In the genomic region with DNA sequence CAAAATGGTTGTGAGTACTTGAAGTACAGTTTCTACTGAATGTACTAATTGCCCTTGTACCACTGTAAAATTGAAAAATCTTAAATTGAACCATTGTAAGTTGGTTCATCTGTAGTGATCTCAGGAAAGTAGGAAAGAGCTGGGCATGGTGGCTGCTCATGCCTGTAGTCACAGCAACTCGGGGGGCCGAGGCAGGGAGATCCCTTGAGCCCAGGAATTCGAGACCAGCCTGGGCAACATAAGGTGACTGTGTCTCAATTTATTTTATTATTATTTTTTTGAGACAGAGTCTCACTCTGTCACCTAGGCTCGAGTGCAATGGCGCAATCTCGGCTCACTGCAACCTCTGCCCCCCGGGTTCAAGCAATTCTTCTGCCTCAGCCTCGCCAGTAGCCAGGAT, we compare ENCODE assay signal across 11 cellular contexts. TPM values are rescaled to one million over a fixed set of nuclear protein-coding genes. Genes with fewer than 3 reads are reported as not detected.
A peak's percentile ranks its signal among the peaks of the same experiment; 100 is the strongest.
DNase-seq lines count a peak whose midpoint lies in the region; ATAC-seq, FAIRE-seq and TF ChIP-seq lines count a peak whose summit lies in the region.
"Not testable (repeated sequence)": the region's sequence is repeated elsewhere in the genome, so short reads cannot be mapped to it uniquely, and the experiment has no call there.
"Had no signal": no experiment of that assay in that cellular context is flagged by ENCODE, and none has a peak within 500 bp of the region (broad histone marks: within the 10 kb centered on the region; RNA-seq: fewer than 3 reads in every experiment).

No MANE protein-coding gene starts in this region.

- TF ChIP-seq EP300 in HepG2 (IDR thresholded peaks at IDR 0.05; ENCODE audit: low read depth in 2 of 2, low read length in 2 of 2); HepG2 (CRISPR knock-in tag; IDR thresholded peaks at IDR 0.05; ENCODE audit: borderline replicate concordance): not testable (repeated sequence)

- FAIRE-seq in HepG2 (lab: Jason Lieb, UNC), result not testable (repeated sequence)

- H2AFZ ChIP-seq in HepG2 (ENCODE audit: low read length), result not testable (repeated sequence)

- 53% methylated on average over 8 of the region's 8 CpGs for WGBS in HepG2 (ENCODE audit: low lambda C conversion rate)

- not testable (repeated sequence) for H3K27me3 ChIP-seq in HepG2 (ENCODE audit: control insufficient read depth in 1 of 2, insufficient read depth in 2 of 2, low read length in 2 of 2); upper lobe of right lung

- not testable (repeated sequence) for H3K9ac ChIP-seq in HepG2 (ENCODE audit: insufficient read depth, low read depth, low read length)

- not testable (repeated sequence) for TF ChIP-seq POLR2A in HepG2 (IDR thresholded peaks at IDR 0.05; ENCODE audit: insufficient read depth in 1 of 2, low read depth in 2 of 2, low read length in 2 of 2)

- TF ChIP-seq RAD21 in HepG2 (CRISPR knock-in tag; IDR thresholded peaks at IDR 0.05), result not testable (repeated sequence)

- H4K20me1 ChIP-seq in HepG2 (ENCODE audit: insufficient read depth, low read length), result not testable (repeated sequence)

- BruUV-seq in HepG2 (replicated peaks; lab: Mats Ljungman, UMichigan), result not testable (repeated sequence)

- H3K4me2 ChIP-seq in HepG2 (ENCODE audit: low read depth, low read length), result not testable (repeated sequence)

- not testable (repeated sequence) for TF ChIP-seq CTCF in HepG2 (CRISPR knock-in tag; IDR thresholded peaks at IDR 0.05); upper lobe of right lung (IDR thresholded peaks at IDR 0.05)

- peaks cover 34% of the 10 kb centered on the region for H3K4me1 ChIP-seq in HepG2 (ENCODE audit: insufficient read depth, low read length)
- not testable (repeated sequence) for H3K4me1 ChIP-seq in upper lobe of right lung

- in situ Hi-C loops in HepG2 (cut with HindIII; ENCODE audit: extremely low pct_ligation_motif_present, low pct_unique_long_range_greater_than_20kb), result not testable (repeated sequence)

- not testable (repeated sequence) for H3K9me3 ChIP-seq in HepG2 (ENCODE audit: low read length); upper lobe of right lung

- not testable (repeated sequence) for H3K4me3 ChIP-seq in HepG2 (replicated peaks in 1 of 3; ENCODE audit: insufficient read depth in 1 of 3, low read depth in 2 of 3, low read length in 3 of 3); upper lobe of right lung

- ATAC-seq in HepG2, upper lobe of right lung: not testable (repeated sequence)

- H3K79me2 ChIP-seq in HepG2 (ENCODE audit: insufficient read depth, low read length), result not testable (repeated sequence)

- H3K36me3 ChIP-seq in HepG2 (replicated peaks in 1 of 2; ENCODE audit: control insufficient read depth in 1 of 2, insufficient read depth in 2 of 2, low read length in 2 of 2); upper lobe of right lung: not testable (repeated sequence)

- CTCF ChIA-PET in HepG2 (lab: Yijun Ruan, JAX; ENCODE audit: low intra/inter-chr PET ratio, low total read pairs), result not testable (repeated sequence)

- H3K27ac ChIP-seq in HepG2 (ENCODE audit: extremely low read length, insufficient read depth, low read length); upper lobe of right lung: not testable (repeated sequence)

- intact Hi-C loops in cardiac septum (cut with DNase I); posterior vena cava (cut with DNase I); upper lobe of right lung (cut with DNase I): not testable (repeated sequence)
- intact Hi-C loops in HepG2 (cut with micrococcal nuclease; ENCODE audit: unreplicated experiment), result loop anchor here (10.0 kb wide), 1 partner anchor 78 kb away; no protein-coding TSS in a partner anchor

- POLR2A ChIA-PET in HepG2 (lab: Yijun Ruan, JAX), result not testable (repeated sequence)

- DNase-seq in cardiac septum (ENCODE audit: low spot score) (peak; percentile 20), mesenteric fat pad (ENCODE audit: low spot score) (peak; percentile 53), posterior vena cava (ENCODE audit: low spot score) (peak; percentile 66), upper lobe of right lung (peak; percentile 17)
- DNase-seq in HepG2 (ENCODE audit: low spot score), result not testable (repeated sequence)

TF ChIP-seq in HepG2, 621 proteins besides CTCF, POLR2A, EP300 and RAD21:
- TF ChIP-seq ZFP82 (CRISPR knock-in tag; IDR thresholded peaks at IDR 0.05; ENCODE audit: borderline replicate concordance), result 0 out of 2 replicates have a peak, but pooled peaks have one; percentile 39

RNA-seq across cellular contexts. Expression of gene SALL4, which starts 14.5 kb away (rescaled TPM):
- total RNA-seq in cardiac septum (0.08 TPM), HepG2 (2016; rRNA removed; fragmentation: Illumina TruSeq; extraction: Trizol) (0.17 and 0.33 TPM in 2 replicates), mesenteric fat pad (0.16 TPM), posterior vena cava (under 1 TPM in 1 of 2 donors, not detected in 1; 0.19 TPM), upper lobe of right lung (0.43 TPM)
- 0.09 and 0.10 TPM in 2 replicates for total RNA-seq in HepG2 (2016; cell fraction: cytosol; rRNA removed; fragmentation: Illumina TruSeq; extraction: Trizol; ENCODE audit: low read depth)
- 0.24 and 0.26 TPM in 2 replicates for total RNA-seq in HepG2 (2016; cell fraction: insoluble cytoplasmic fraction; rRNA removed; fragmentation: Illumina TruSeq; extraction: Trizol)
- 0.24 and 0.25 TPM in 2 replicates for total RNA-seq in HepG2 (2016; cell fraction: membrane; rRNA removed; fragmentation: Illumina TruSeq; extraction: Trizol)
- total RNA-seq in HepG2 (2016; cell fraction: nucleus; rRNA removed; fragmentation: Illumina TruSeq; extraction: Trizol), result 0.34 and 0.47 TPM in 2 replicates
- 1.5 and 1.8 TPM in 2 replicates for polyA plus RNA-seq in HepG2 (2011; rRNA removed)
- 0.56 and 0.67 TPM in 2 replicates for polyA plus RNA-seq in HepG2 (2011; cell fraction: cytosol; rRNA removed)
- polyA plus RNA-seq in HepG2 (2011; cell fraction: nucleus; rRNA removed), result 5.4 and 6.2 TPM in 2 replicates
- polyA plus RNA-seq in HepG2 (2012), result 2.7 and 4.4 TPM in 2 replicates
- not detected in 2 replicates for polyA plus RNA-seq in HepG2 (2016; cell fraction: cytosol; fragmentation: Illumina TruSeq; extraction: Trizol; ENCODE audit: low read depth)
- polyA plus RNA-seq in HepG2 (2016; cell fraction: insoluble cytoplasmic fraction; fragmentation: Illumina TruSeq; extraction: Trizol; ENCODE audit: low read depth), result 0.13 and 0.20 TPM in 2 replicates
- 0.05 and 0.10 TPM in 2 replicates for polyA plus RNA-seq in HepG2 (2016; cell fraction: membrane; fragmentation: Illumina TruSeq; extraction: Trizol; ENCODE audit: low read depth)
- polyA plus RNA-seq in HepG2 (2016; cell fraction: nucleus; fragmentation: Illumina TruSeq; extraction: Trizol; ENCODE audit: insufficient read depth, low read depth), result 2.4 and 4.2 TPM in 2 replicates
- 1.5 and 6.5 TPM in 2 replicates for polyA minus RNA-seq in HepG2 (2011; rRNA and poly(A)+ RNA removed; ENCODE audit: low replicate concordance)
- polyA minus RNA-seq in HepG2 (2011; cell fraction: cytosol; rRNA and poly(A)+ RNA removed), result 1.4 and 1.5 TPM in 2 replicates
- 2.0 and 2.1 TPM in 2 replicates for polyA minus RNA-seq in HepG2 (2011; cell fraction: nucleus; rRNA and poly(A)+ RNA removed)
- total RNA-seq: A172; B cell; CD4-positive, CD25-positive, alpha-beta regulatory T cell had no signal
- polyA plus RNA-seq: CD14-positive monocyte; CD4-positive, alpha-beta memory T cell; CD4-positive, CD25-positive, alpha-beta regulatory T cell; CD8-positive, alpha-beta memory T cell had no signal

RNA-seq across cellular contexts. Expression of gene ATP9A, which starts 48.7 kb away (rescaled TPM):
- total RNA-seq in cardiac septum (25.4 TPM), HepG2 (2016; rRNA removed; fragmentation: Illumina TruSeq; extraction: Trizol) (11.0 and 11.8 TPM in 2 replicates), mesenteric fat pad (109 TPM), posterior vena cava (10 to 100 TPM; 36.6 to 61.2 TPM), upper lobe of right lung (32.1 TPM)
- 2.4 and 3.0 TPM in 2 replicates for total RNA-seq in HepG2 (2016; cell fraction: cytosol; rRNA removed; fragmentation: Illumina TruSeq; extraction: Trizol; ENCODE audit: low read depth)
- total RNA-seq in HepG2 (2016; cell fraction: insoluble cytoplasmic fraction; rRNA removed; fragmentation: Illumina TruSeq; extraction: Trizol), result 10.1 and 11.8 TPM in 2 replicates
- 5.1 and 5.8 TPM in 2 replicates for total RNA-seq in HepG2 (2016; cell fraction: membrane; rRNA removed; fragmentation: Illumina TruSeq; extraction: Trizol)
- total RNA-seq in HepG2 (2016; cell fraction: nucleus; rRNA removed; fragmentation: Illumina TruSeq; extraction: Trizol), result 13.2 and 14.5 TPM in 2 replicates
- polyA plus RNA-seq in HepG2 (2011; rRNA removed), result 18.5 and 19.2 TPM in 2 replicates
- polyA plus RNA-seq in HepG2 (2011; cell fraction: cytosol; rRNA removed), result 13.2 and 14.1 TPM in 2 replicates
- polyA plus RNA-seq in HepG2 (2011; cell fraction: nucleus; rRNA removed), result 31.8 and 35.3 TPM in 2 replicates
- polyA plus RNA-seq in HepG2 (2012), result 23.4 and 25.1 TPM in 2 replicates
- polyA plus RNA-seq in HepG2 (2016; cell fraction: cytosol; fragmentation: Illumina TruSeq; extraction: Trizol; ENCODE audit: low read depth), result 0.52 and 0.55 TPM in 2 replicates
- 6.8 and 7.8 TPM in 2 replicates for polyA plus RNA-seq in HepG2 (2016; cell fraction: insoluble cytoplasmic fraction; fragmentation: Illumina TruSeq; extraction: Trizol; ENCODE audit: low read depth)
- 2.0 and 2.2 TPM in 2 replicates for polyA plus RNA-seq in HepG2 (2016; cell fraction: membrane; fragmentation: Illumina TruSeq; extraction: Trizol; ENCODE audit: low read depth)
- 14.8 and 15.7 TPM in 2 replicates for polyA plus RNA-seq in HepG2 (2016; cell fraction: nucleus; fragmentation: Illumina TruSeq; extraction: Trizol; ENCODE audit: insufficient read depth, low read depth)
- polyA minus RNA-seq in HepG2 (2011; rRNA and poly(A)+ RNA removed; ENCODE audit: low replicate concordance), result 30.7 and 75.7 TPM in 2 replicates
- 25.1 and 28.6 TPM in 2 replicates for polyA minus RNA-seq in HepG2 (2011; cell fraction: cytosol; rRNA and poly(A)+ RNA removed)
- 37.2 and 39.9 TPM in 2 replicates for polyA minus RNA-seq in HepG2 (2011; cell fraction: nucleus; rRNA and poly(A)+ RNA removed)
- polyA plus RNA-seq: CD14-positive monocyte had no signal
